Comparison of ENCODE assay signal across 34 cellular contexts in the genomic region with DNA sequence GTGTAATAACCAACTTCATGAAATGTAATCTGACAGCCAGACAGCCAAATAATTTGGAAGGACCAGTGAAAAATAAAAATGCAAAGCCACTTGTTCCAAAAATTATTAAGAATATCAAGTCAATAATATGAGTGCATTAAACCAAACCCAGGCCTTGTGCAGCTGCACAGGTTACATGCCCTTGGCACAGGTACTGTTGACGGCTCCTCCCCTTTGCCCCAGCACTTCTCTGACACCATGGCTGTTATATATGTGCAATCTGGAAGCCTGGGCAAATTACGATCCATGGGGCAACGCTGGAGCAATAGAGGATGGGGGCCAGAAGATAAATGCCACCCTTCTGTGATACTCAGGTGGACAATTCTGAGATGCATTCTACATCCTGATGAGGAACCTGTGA.
"Had no signal": no experiment of that assay in that cellular context is flagged by ENCODE, and none has a peak within 500 bp of the region (broad histone marks: within the 10 kb centered on the region; RNA-seq: fewer than 3 reads in every experiment).

No MANE protein-coding gene starts in this region.

- FAIRE-seq: astrocyte, bronchial epithelial cell had no signal

- H3K27ac ChIP-seq: adrenal gland, ascending aorta, body of pancreas, brain microvascular endothelial cell, breast epithelium, cardiac muscle cell had no signal

- H3K4me3 ChIP-seq: adrenal gland, ascending aorta, body of pancreas, breast epithelium, cardiac muscle cell had no signal

- H3K9me3 ChIP-seq: adrenal gland, ascending aorta, body of pancreas, breast epithelium had no signal

- ATAC-seq: activated naive CD4-positive, alpha-beta T cell treated with anti-CD3 and anti-CD28 coated beads, Interleukin-2, amount 50 U/mL, for 72 hours; activated naive CD8-positive, alpha-beta T cell treated with anti-CD3 and anti-CD28 coated beads, Interleukin-2, amount 50 U/mL, for 24 hours; activated T-cell treated with anti-CD3 and anti-CD28 coated beads, Interleukin-2, amount 50 U/mL, for 4 hours; activated T-cell treated with anti-CD3 and anti-CD28 coated beads, Interleukin-2, amount 50 U/mL, for 72 hours; activated T-helper 17 cell treated with anti-CD3 and anti-CD28 coated beads, Interleukin-2, amount 50 U/mL, for 72 hours; body of pancreas had no signal

- DNase-seq: activated effector memory CD4-positive, alpha-beta T cell treated with anti-CD3 and anti-CD28 coated beads, Interleukin-2, amount 50 U/mL, for 16 hours; activated effector memory CD4-positive, alpha-beta T cell treated with Interleukin-2 at 50 U/mL for 16 hours; activated gamma-delta T cell; activated gamma-delta T cell treated with Interleukin-2 at 50 U/mL for 16 hours; activated naive CD4-positive, alpha-beta T cell; activated naive CD4-positive, alpha-beta T cell treated with anti-CD3 and anti-CD28 coated beads for 36 hours; activated naive CD4-positive, alpha-beta T cell treated with anti-CD3 and anti-CD28 coated beads, Interleukin-2, amount 10 ng/mL, durations not matched to agents 7 days and 5 days; activated naive CD4-positive, alpha-beta T cell treated with anti-CD3 and anti-CD28 coated beads, Interleukin-2, amount 50 U/mL, for 16 hours; activated naive CD4-positive, alpha-beta T cell treated with Interleukin-2 at 50 U/mL for 16 hours; activated naive CD8-positive, alpha-beta T cell treated with anti-CD3 and anti-CD28 coated beads for 36 hours; activated naive CD8-positive, alpha-beta T cell treated with anti-CD3 and anti-CD28 coated beads, Interleukin-2, amount 10 ng/mL, durations not matched to agents 7 days and 5 days; activated naive CD8-positive, alpha-beta T cell treated with anti-CD3 and anti-CD28 coated beads, Interleukin-2, amount 50 U/mL, for 24 hours; activated T-cell treated with anti-CD3 and anti-CD28 coated beads, Interleukin-2, amount 50 U/mL, for 1 hour; activated T-cell treated with anti-CD3 and anti-CD28 coated beads, Interleukin-2, amount 50 U/mL, for 24 hours; activated T-cell treated with anti-CD3 and anti-CD28 coated beads, Interleukin-2, amount 50 U/mL, for 4 hours; activated T-cell treated with anti-CD3 and anti-CD28 coated beads, Interleukin-2, amount 50 U/mL, for 48 hours; activated T-cell treated with anti-CD3 and anti-CD28 coated beads, Interleukin-2, amount 50 U/mL, for 72 hours; adrenal gland; amniotic stem cell; amygdala; anterior cingulate cortex; aorta; brain microvascular endothelial cell; caudate nucleus; central memory CD4-positive, alpha-beta T cell; cerebellar nuclear complex had no signal

- H3K4me1 ChIP-seq: adrenal gland, ascending aorta, body of pancreas, breast epithelium had no signal

- H3K36me3 ChIP-seq: adrenal gland, ascending aorta, brain microvascular endothelial cell, breast epithelium, cardiac muscle cell had no signal

- H3K27me3 ChIP-seq: adrenal gland, ascending aorta, body of pancreas, brain microvascular endothelial cell, breast epithelium, cardiac muscle cell had no signal
